In the genomic region with DNA sequence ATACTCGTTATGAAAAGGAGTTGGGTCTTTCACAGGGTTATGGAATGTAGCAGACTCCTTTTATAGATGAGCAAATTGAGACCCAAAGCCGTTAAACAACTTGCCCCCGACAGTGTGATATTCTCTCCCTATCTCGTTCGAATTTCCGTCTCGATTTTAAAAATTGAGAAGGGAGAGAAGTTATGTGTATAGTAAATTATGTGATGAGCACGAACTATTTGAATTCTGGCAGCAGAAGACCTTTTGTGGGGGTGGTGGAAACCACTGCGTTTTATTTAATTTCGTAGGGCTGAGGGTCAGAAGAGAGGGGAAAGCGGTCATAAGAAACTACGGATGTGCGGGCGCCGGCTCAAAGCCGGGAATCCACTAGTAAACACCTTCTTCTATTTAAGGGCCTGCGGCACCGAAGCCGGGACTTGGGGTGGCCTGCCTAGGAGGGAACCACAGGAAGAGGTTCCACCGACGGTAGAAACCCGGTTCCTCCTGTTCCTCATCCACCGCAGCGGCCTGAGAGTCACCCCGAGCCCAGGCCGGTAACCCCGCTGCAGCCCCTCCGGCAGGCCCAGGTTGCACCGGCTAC, we compare ENCODE assay signal across 1 cellular context.
TF ChIP-seq lines count a peak whose summit lies in the region.

No MANE protein-coding gene starts in this region.

TF ChIP-seq in GM23338, 12 proteins besides CTCF, POLR2A, EP300 and RAD21 (continued from another document):
- TF ChIP-seq, protein P1, sequence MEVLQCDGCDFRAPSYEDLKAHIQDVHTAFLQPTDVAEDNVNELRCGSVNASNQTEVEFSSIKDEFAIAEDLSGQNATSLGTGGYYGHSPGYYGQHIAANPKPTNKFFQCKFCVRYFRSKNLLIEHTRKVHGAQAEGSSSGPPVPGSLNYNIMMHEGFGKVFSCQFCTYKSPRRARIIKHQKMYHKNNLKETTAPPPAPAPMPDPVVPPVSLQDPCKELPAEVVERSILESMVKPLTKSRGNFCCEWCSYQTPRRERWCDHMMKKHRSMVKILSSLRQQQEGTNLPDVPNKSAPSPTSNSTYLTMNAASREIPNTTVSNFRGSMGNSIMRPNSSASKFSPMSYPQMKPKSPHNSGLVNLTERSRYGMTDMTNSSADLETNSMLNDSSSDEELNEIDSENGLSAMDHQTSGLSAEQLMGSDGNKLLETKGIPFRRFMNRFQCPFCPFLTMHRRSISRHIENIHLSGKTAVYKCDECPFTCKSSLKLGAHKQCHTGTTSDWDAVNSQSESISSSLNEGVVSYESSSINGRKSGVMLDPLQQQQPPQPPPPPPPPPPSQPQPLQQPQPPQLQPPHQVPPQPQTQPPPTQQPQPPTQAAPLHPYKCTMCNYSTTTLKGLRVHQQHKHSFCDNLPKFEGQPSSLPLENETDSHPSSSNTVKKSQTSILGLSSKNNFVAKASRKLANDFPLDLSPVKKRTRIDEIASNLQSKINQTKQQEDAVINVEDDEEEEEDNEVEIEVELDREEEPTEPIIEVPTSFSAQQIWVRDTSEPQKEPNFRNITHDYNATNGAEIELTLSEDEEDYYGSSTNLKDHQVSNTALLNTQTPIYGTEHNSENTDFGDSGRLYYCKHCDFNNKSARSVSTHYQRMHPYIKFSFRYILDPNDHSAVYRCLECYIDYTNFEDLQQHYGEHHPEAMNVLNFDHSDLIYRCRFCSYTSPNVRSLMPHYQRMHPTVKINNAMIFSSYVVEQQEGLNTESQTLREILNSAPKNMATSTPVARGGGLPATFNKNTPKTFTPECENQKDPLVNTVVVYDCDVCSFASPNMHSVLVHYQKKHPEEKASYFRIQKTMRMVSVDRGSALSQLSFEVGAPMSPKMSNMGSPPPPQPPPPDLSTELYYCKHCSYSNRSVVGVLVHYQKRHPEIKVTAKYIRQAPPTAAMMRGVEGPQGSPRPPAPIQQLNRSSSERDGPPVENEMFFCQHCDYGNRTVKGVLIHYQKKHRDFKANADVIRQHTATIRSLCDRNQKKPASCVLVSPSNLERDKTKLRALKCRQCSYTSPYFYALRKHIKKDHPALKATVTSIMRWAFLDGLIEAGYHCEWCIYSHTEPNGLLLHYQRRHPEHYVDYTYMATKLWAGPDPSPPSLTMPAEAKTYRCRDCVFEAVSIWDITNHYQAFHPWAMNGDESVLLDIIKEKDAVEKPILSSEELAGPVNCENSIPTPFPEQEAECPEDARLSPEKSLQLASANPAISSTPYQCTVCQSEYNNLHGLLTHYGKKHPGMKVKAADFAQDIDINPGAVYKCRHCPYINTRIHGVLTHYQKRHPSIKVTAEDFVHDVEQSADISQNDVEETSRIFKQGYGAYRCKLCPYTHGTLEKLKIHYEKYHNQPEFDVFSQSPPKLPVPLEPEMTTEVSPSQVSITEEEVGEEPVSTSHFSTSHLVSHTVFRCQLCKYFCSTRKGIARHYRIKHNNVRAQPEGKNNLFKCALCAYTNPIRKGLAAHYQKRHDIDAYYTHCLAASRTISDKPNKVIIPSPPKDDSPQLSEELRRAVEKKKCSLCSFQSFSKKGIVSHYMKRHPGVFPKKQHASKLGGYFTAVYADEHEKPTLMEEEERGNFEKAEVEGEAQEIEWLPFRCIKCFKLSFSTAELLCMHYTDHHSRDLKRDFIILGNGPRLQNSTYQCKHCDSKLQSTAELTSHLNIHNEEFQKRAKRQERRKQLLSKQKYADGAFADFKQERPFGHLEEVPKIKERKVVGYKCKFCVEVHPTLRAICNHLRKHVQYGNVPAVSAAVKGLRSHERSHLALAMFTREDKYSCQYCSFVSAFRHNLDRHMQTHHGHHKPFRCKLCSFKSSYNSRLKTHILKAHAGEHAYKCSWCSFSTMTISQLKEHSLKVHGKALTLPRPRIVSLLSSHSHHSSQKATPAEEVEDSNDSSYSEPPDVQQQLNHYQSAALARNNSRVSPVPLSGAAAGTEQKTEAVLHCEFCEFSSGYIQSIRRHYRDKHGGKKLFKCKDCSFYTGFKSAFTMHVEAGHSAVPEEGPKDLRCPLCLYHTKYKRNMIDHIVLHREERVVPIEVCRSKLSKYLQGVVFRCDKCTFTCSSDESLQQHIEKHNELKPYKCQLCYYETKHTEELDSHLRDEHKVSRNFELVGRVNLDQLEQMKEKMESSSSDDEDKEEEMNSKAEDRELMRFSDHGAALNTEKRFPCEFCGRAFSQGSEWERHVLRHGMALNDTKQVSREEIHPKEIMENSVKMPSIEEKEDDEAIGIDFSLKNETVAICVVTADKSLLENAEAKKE (CRISPR knock-in tag; IDR thresholded peaks at IDR 0.05) = no peak
- TF ChIP-seq STAT1 (IDR thresholded peaks at IDR 0.05; ENCODE audit: unreplicated experiment) = no peak
- TF ChIP-seq, protein P2, sequence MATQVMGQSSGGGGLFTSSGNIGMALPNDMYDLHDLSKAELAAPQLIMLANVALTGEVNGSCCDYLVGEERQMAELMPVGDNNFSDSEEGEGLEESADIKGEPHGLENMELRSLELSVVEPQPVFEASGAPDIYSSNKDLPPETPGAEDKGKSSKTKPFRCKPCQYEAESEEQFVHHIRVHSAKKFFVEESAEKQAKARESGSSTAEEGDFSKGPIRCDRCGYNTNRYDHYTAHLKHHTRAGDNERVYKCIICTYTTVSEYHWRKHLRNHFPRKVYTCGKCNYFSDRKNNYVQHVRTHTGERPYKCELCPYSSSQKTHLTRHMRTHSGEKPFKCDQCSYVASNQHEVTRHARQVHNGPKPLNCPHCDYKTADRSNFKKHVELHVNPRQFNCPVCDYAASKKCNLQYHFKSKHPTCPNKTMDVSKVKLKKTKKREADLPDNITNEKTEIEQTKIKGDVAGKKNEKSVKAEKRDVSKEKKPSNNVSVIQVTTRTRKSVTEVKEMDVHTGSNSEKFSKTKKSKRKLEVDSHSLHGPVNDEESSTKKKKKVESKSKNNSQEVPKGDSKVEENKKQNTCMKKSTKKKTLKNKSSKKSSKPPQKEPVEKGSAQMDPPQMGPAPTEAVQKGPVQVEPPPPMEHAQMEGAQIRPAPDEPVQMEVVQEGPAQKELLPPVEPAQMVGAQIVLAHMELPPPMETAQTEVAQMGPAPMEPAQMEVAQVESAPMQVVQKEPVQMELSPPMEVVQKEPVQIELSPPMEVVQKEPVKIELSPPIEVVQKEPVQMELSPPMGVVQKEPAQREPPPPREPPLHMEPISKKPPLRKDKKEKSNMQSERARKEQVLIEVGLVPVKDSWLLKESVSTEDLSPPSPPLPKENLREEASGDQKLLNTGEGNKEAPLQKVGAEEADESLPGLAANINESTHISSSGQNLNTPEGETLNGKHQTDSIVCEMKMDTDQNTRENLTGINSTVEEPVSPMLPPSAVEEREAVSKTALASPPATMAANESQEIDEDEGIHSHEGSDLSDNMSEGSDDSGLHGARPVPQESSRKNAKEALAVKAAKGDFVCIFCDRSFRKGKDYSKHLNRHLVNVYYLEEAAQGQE (IDR thresholded peaks at IDR 0.05; ENCODE audit: unreplicated experiment) = no peak
- TF ChIP-seq NANOG (IDR thresholded peaks at IDR 0.05; ENCODE audit: borderline replicate concordance) = no peak
- no peak for TF ChIP-seq EZH2 (IDR thresholded peaks at IDR 0.05; ENCODE audit: low read depth, unreplicated experiment)
- no peak for TF ChIP-seq ZNF331 (CRISPR knock-in tag; IDR thresholded peaks at IDR 0.05; ENCODE audit: low read depth)
- no peak for TF ChIP-seq JUNB (IDR thresholded peaks at IDR 0.05; ENCODE audit: unreplicated experiment)
- no peak for TF ChIP-seq ETS1 (IDR thresholded peaks at IDR 0.05)
- no peak for TF ChIP-seq POLR2AphosphoS5 (IDR thresholded peaks at IDR 0.05; ENCODE audit: low read depth)
TF ChIP-seq in GM23338: peak in this region for 0.
